Comparison of ENCODE assay signal across 1 cellular context in the genomic region with DNA sequence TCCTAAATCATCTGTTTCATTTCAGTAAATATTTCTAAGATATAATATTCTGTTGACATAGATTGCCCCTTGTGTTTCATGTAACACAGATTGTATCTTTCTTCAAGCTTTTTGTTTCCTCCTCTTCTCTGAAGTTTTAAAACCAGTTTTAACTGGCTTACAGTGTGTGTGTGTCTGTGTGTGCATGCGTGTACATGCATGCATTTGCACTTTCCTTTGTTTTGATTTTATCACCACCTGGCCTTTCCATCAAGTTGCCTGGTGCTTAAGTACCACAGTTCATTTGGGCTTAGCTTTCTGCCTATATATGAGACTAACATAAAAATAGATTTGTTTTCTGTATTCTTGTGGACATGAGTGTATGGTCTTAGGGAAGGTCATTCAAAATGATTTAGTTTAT.
TF ChIP-seq lines count a peak whose summit lies in the region.

No MANE protein-coding gene starts in this region.

TF ChIP-seq in SK-N-SH, 30 proteins besides CTCF, POLR2A, EP300 and RAD21:
- TF ChIP-seq, protein P1, sequence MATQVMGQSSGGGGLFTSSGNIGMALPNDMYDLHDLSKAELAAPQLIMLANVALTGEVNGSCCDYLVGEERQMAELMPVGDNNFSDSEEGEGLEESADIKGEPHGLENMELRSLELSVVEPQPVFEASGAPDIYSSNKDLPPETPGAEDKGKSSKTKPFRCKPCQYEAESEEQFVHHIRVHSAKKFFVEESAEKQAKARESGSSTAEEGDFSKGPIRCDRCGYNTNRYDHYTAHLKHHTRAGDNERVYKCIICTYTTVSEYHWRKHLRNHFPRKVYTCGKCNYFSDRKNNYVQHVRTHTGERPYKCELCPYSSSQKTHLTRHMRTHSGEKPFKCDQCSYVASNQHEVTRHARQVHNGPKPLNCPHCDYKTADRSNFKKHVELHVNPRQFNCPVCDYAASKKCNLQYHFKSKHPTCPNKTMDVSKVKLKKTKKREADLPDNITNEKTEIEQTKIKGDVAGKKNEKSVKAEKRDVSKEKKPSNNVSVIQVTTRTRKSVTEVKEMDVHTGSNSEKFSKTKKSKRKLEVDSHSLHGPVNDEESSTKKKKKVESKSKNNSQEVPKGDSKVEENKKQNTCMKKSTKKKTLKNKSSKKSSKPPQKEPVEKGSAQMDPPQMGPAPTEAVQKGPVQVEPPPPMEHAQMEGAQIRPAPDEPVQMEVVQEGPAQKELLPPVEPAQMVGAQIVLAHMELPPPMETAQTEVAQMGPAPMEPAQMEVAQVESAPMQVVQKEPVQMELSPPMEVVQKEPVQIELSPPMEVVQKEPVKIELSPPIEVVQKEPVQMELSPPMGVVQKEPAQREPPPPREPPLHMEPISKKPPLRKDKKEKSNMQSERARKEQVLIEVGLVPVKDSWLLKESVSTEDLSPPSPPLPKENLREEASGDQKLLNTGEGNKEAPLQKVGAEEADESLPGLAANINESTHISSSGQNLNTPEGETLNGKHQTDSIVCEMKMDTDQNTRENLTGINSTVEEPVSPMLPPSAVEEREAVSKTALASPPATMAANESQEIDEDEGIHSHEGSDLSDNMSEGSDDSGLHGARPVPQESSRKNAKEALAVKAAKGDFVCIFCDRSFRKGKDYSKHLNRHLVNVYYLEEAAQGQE (IDR thresholded peaks at IDR 0.05; ENCODE audit: low read depth, low read length) = no peak
- TF ChIP-seq RFX5 (IDR thresholded peaks at IDR 0.05; ENCODE audit: low read length) = no peak
- peak; percentile 23; the same call in 1 of the 2 replicates for TF ChIP-seq GATA2 (CRISPR knock-in tag; IDR thresholded peaks at IDR 0.05)
